1 cellular context compared by ENCODE assay signal in genomic region chr1:63746129-63746864, GRCh38.
A peak's percentile ranks its signal among the peaks of the same experiment; 100 is the strongest.
TF ChIP-seq lines count a peak whose summit lies in the region.

No MANE protein-coding gene starts in this region.

TF ChIP-seq in HepG2, 621 proteins besides CTCF, POLR2A, EP300 and RAD21 (continued from another document):
- TF ChIP-seq, protein P1, sequence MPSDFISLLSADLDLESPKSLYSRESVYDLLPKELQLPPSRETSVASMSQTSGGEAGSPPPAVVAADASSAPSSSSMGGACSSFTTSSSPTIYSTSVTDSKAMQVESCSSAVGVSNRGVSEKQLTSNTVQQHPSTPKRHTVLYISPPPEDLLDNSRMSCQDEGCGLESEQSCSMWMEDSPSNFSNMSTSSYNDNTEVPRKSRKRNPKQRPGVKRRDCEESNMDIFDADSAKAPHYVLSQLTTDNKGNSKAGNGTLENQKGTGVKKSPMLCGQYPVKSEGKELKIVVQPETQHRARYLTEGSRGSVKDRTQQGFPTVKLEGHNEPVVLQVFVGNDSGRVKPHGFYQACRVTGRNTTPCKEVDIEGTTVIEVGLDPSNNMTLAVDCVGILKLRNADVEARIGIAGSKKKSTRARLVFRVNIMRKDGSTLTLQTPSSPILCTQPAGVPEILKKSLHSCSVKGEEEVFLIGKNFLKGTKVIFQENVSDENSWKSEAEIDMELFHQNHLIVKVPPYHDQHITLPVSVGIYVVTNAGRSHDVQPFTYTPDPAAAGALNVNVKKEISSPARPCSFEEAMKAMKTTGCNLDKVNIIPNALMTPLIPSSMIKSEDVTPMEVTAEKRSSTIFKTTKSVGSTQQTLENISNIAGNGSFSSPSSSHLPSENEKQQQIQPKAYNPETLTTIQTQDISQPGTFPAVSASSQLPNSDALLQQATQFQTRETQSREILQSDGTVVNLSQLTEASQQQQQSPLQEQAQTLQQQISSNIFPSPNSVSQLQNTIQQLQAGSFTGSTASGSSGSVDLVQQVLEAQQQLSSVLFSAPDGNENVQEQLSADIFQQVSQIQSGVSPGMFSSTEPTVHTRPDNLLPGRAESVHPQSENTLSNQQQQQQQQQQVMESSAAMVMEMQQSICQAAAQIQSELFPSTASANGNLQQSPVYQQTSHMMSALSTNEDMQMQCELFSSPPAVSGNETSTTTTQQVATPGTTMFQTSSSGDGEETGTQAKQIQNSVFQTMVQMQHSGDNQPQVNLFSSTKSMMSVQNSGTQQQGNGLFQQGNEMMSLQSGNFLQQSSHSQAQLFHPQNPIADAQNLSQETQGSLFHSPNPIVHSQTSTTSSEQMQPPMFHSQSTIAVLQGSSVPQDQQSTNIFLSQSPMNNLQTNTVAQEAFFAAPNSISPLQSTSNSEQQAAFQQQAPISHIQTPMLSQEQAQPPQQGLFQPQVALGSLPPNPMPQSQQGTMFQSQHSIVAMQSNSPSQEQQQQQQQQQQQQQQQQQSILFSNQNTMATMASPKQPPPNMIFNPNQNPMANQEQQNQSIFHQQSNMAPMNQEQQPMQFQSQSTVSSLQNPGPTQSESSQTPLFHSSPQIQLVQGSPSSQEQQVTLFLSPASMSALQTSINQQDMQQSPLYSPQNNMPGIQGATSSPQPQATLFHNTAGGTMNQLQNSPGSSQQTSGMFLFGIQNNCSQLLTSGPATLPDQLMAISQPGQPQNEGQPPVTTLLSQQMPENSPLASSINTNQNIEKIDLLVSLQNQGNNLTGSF (CRISPR knock-in tag; IDR thresholded peaks at IDR 0.05) = no peak
- TF ChIP-seq, protein P2, sequence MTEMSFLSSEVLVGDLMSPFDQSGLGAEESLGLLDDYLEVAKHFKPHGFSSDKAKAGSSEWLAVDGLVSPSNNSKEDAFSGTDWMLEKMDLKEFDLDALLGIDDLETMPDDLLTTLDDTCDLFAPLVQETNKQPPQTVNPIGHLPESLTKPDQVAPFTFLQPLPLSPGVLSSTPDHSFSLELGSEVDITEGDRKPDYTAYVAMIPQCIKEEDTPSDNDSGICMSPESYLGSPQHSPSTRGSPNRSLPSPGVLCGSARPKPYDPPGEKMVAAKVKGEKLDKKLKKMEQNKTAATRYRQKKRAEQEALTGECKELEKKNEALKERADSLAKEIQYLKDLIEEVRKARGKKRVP (CRISPR knock-in tag; IDR thresholded peaks at IDR 0.05) = peak in 1 of 2 experiments; percentile 65; a peak in 1 of 4 replicates
